9 cellular contexts compared by ENCODE assay signal in genomic region chr22:19361501-19362103, GRCh38.
DNase-seq lines count a peak whose midpoint lies in the region; ATAC-seq and TF ChIP-seq lines count a peak whose summit lies in the region.
"Had no signal": no experiment of that assay in that cellular context is flagged by ENCODE, and none has a peak within 500 bp of the region (broad histone marks: within the 10 kb centered on the region; RNA-seq: fewer than 3 reads in every experiment).

No MANE protein-coding gene starts in this region.

- peak overlapping the region; percentile 46 for H4K91ac ChIP-seq in mesenchymal stem cell (ENCODE audit: low read length)

- no peak overlapping the region for H3K23ac ChIP-seq in mesenchymal stem cell (ENCODE audit: low read length in 2 of 2)

- peaks cover 6% of the 10 kb centered on the region for H3K79me1 ChIP-seq in mesenchymal stem cell (replicated peaks; ENCODE audit: low read length, poor library complexity, severe bottlenecking)

- in situ Hi-C loops in brain microvascular endothelial cell (cut with HindIII; ENCODE audit: low pct_ligation_motif_present, low sequenced_read_pairs), result no loop called here

- no peak overlapping the region for H3K18ac ChIP-seq in mesenchymal stem cell (ENCODE audit: low read depth in 1 of 2, low read length in 2 of 2)

- TF ChIP-seq CTCF in HL-60 (IDR thresholded peaks at IDR 0.05; ENCODE audit: insufficient read depth, low read length) (no peak), brain microvascular endothelial cell (IDR thresholded peaks at IDR 0.05; ENCODE audit: low read depth, low read length, missing control alignments) (no peak), vagina (IDR thresholded peaks at IDR 0.05) (no peak)

- H3K4me1 ChIP-seq in mesenchymal stem cell (ENCODE audit: control insufficient read depth, insufficient read depth, low read depth, low read length) (peaks cover 9% of the 10 kb centered on the region), vagina (no peaks in the 10 kb centered on the region)

- ATAC-seq in GM18502 (IDR thresholded peaks at IDR 0.05; ENCODE audit: poor library complexity, unreplicated experiment) (peak; percentile 83), GM21737 (IDR thresholded peaks at IDR 0.05; ENCODE audit: unreplicated experiment) (peak; percentile 75)

- H2AFZ ChIP-seq in mesenchymal stem cell (ENCODE audit: low read depth, low read length), result no peak overlapping the region

- no peak overlapping the region for H2BK15ac ChIP-seq in mesenchymal stem cell (ENCODE audit: low read depth, poor library complexity, severe bottlenecking)

- H3K9me3 ChIP-seq in mesenchymal stem cell (ENCODE audit: control insufficient read depth, low read length), result no peaks in the 10 kb centered on the region
- no peaks in the 10 kb centered on the region for H3K9me3 ChIP-seq in vagina

- H3K14ac ChIP-seq in mesenchymal stem cell (ENCODE audit: low read length in 2 of 2), result no peak overlapping the region

- DNase-seq in HL-60 (ENCODE audit: low read depth in 1 of 2, low spot score in 1 of 2) (peak in 1 of 2 experiments; percentile 60), mesenchymal stem cell (no peak), brain microvascular endothelial cell (no peak), ureter (ENCODE audit: low spot score) (no peak), vagina (ENCODE audit: extremely low spot score in 2 of 2) (no peak)
- DNase-seq in NK-92 treated with Interleukin-12 subunit alpha and Interleukin-12 subunit beta, amount 100 ng/mL, for 24 hours (lab: John Stamatoyannopoulos, UW), result no peak

- peak overlapping the region; percentile 55 for H3K27ac ChIP-seq in HL-60 (replicated peaks)
- peak overlapping the region; percentile 22 for H3K27ac ChIP-seq in mesenchymal stem cell (ENCODE audit: low read length, poor library complexity, severe bottlenecking)
- no peak overlapping the region for H3K27ac ChIP-seq in brain microvascular endothelial cell
- no peak overlapping the region for H3K27ac ChIP-seq in vagina
- H3K27ac ChIP-seq: KMS-11 had no signal

- no peak overlapping the region for H3K9ac ChIP-seq in mesenchymal stem cell (ENCODE audit: low read length)
- H3K9ac ChIP-seq: KMS-11 had no signal

- H3K4ac ChIP-seq in mesenchymal stem cell (ENCODE audit: low read depth in 1 of 2, low read length in 2 of 2), result no peak overlapping the region

- TF ChIP-seq POLR2A in vagina (IDR thresholded peaks at IDR 0.05), result no peak

- H4K8ac ChIP-seq in mesenchymal stem cell (ENCODE audit: low read length), result no peak overlapping the region

- H3K36me3 ChIP-seq in mesenchymal stem cell (ENCODE audit: control insufficient read depth in 1 of 2, insufficient read depth in 2 of 2, low read depth in 1 of 2, low read length in 2 of 2) (peaks cover 56 to 87% of the 10 kb centered on the region in 2 experiments), brain microvascular endothelial cell (replicated peaks) (peaks cover 78% of the 10 kb centered on the region), vagina (peaks cover 0 to 67% of the 10 kb centered on the region in 2 donors)

- no peak overlapping the region for H2BK120ac ChIP-seq in mesenchymal stem cell (ENCODE audit: low read depth, low read length)

- H3K27me3 ChIP-seq in HL-60 (ENCODE audit: insufficient read depth, poor library complexity, severe bottlenecking) (no peaks in the 10 kb centered on the region), mesenchymal stem cell (ENCODE audit: control insufficient read depth in 1 of 2, insufficient read depth in 1 of 2, low read length in 2 of 2) (no peaks in the 10 kb centered on the region), brain microvascular endothelial cell (replicated peaks) (no peaks in the 10 kb centered on the region), vagina (no peaks in the 10 kb centered on the region)

- H2AK5ac ChIP-seq in mesenchymal stem cell (ENCODE audit: low read length, severe bottlenecking), result peak overlapping the region; percentile 52

- H3K4me3 ChIP-seq in HL-60 (replicated peaks; ENCODE audit: insufficient read depth, low read length), result no peak overlapping the region
- no peak overlapping the region for H3K4me3 ChIP-seq in mesenchymal stem cell (ENCODE audit: insufficient read depth in 1 of 2, low read depth in 1 of 2, low read length in 2 of 2)
- H3K4me3 ChIP-seq in brain microvascular endothelial cell (ENCODE audit: low read depth, low read length), result no peak overlapping the region
- H3K4me3 ChIP-seq in vagina, result no peak overlapping the region

- no peak overlapping the region for H2BK12ac ChIP-seq in mesenchymal stem cell (ENCODE audit: low read length in 2 of 2)

- intact Hi-C loops in vagina (cut with DNase I), result no loop called here

- H2BK5ac ChIP-seq in mesenchymal stem cell (ENCODE audit: low read depth, low read length, poor library complexity, severe bottlenecking), result no peak overlapping the region

- 99% methylated on average over 6 of the region's 7 CpGs for WGBS in mesenchymal stem cell

- no peak overlapping the region for H3K4me2 ChIP-seq in mesenchymal stem cell (ENCODE audit: low read length, poor library complexity, severe bottlenecking)
- H3K4me2 ChIP-seq: KMS-11 had no signal

Comparison
In these comparisons a context has a peak if more than half of its experiments do, and no peak if none do; other contexts are left out.
1. H3K27ac ChIP-seq: peak in HL-60 (single experiment) and mesenchymal stem cell (single experiment); none in brain microvascular endothelial cell (single experiment) and vagina (single experiment).